28 cellular contexts compared by ENCODE assay signal in genomic region chr17:10663231-10663630, GRCh38.
"Had no signal": no experiment of that assay in that cellular context is flagged by ENCODE, and none has a peak within 500 bp of the region (broad histone marks: within the 10 kb centered on the region; RNA-seq: fewer than 3 reads in every experiment).

No MANE protein-coding gene starts in this region.

- FAIRE-seq: colon, endometrium, endothelial cell of umbilical vein, frontal cortex had no signal

- H3K9me3 Mint-ChIP-seq: dendritic cell treated with granulocyte-macrophage colony-stimulating factor and Interleukin-4, amounts not matched to agents 40 ng/mL and 50 ng/mL, for 4 days; effector memory CD8-positive, alpha-beta T cell; endodermal cell had no signal

- ATAC-seq: effector memory CD8-positive, alpha-beta T cell; esophagus mucosa; foreskin keratinocyte; gastrocnemius medialis; gastroesophageal sphincter; heart left ventricle had no signal

- H3K27me3 Mint-ChIP-seq: dendritic cell treated with granulocyte-macrophage colony-stimulating factor and Interleukin-4, amounts not matched to agents 40 ng/mL and 50 ng/mL, for 4 days; effector memory CD8-positive, alpha-beta T cell had no signal

- H3K27ac ChIP-seq: colonic mucosa, coronary artery, dorsolateral prefrontal cortex, epithelial cell of prostate, esophagus muscularis mucosa, esophagus squamous epithelium, foreskin keratinocyte, gastrocnemius medialis, gastroesophageal sphincter, heart left ventricle had no signal

- H3K4me1 Mint-ChIP-seq: endodermal cell had no signal

- H3K27ac Mint-ChIP-seq: dendritic cell treated with granulocyte-macrophage colony-stimulating factor and Interleukin-4, amounts not matched to agents 40 ng/mL and 50 ng/mL, for 4 days; effector memory CD8-positive, alpha-beta T cell; endodermal cell had no signal

- H3K27me3 ChIP-seq: colonic mucosa, dorsolateral prefrontal cortex, esophagus muscularis mucosa, esophagus squamous epithelium, foreskin keratinocyte, gastrocnemius medialis, gastroesophageal sphincter, heart left ventricle had no signal

- H3K9me3 ChIP-seq: colonic mucosa, esophagus muscularis mucosa, esophagus squamous epithelium, gastrocnemius medialis, gastroesophageal sphincter, heart left ventricle had no signal

- H3K4me3 ChIP-seq: colonic mucosa, coronary artery, dorsolateral prefrontal cortex, esophagus muscularis mucosa, esophagus squamous epithelium, gastrocnemius medialis, gastroesophageal sphincter, heart left ventricle had no signal

- H3K4me1 ChIP-seq: colonic mucosa, esophagus muscularis mucosa, esophagus squamous epithelium, foreskin keratinocyte, gastrocnemius medialis, gastroesophageal sphincter, heart left ventricle had no signal

- H3K36me3 ChIP-seq: colonic mucosa, gastrocnemius medialis had no signal

- H3K4me3 Mint-ChIP-seq: dendritic cell treated with granulocyte-macrophage colony-stimulating factor and Interleukin-4, amounts not matched to agents 40 ng/mL and 50 ng/mL, for 4 days; effector memory CD8-positive, alpha-beta T cell; endodermal cell had no signal

- DNase-seq: colonic mucosa; cortex of kidney; dermis blood vessel endothelial cell; dorsolateral prefrontal cortex; effector CD4-positive, alpha-beta T cell; effector CD8-positive, alpha-beta T cell; effector memory CD4-positive, alpha-beta T cell; effector memory CD8-positive, alpha-beta T cell; endodermal cell; erythroblast; esophagus squamous epithelium; foreskin fibroblast; foreskin keratinocyte; foreskin melanocyte; gastrocnemius medialis; glutamatergic neuron; head of caudate nucleus; heart left ventricle had no signal
